Comparison of ENCODE assay signal across 9 cellular contexts in the genomic region with DNA sequence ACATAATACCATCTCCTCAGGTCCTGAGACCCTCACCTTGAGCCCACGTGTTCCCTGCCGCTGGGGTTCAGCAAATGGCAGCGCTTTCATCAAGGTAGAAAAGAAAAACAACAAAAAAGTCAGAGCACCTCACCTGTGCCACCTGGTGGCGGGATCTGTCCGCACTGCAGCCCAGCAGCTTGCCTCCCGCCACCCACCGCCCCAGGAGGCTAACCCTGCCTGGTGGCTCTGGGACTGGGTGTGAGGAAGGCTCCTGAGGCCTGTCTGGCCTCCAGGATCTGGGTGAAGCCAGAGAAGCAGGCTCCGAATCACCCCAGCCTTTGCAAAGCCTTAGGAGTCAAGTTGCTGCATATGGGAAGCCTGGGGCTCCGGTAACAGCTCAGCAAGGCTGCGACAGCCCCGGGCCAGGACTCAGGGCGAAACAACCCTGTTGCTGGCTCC.
DNase-seq lines count a peak whose midpoint lies in the region; ATAC-seq, FAIRE-seq and TF ChIP-seq lines count a peak whose summit lies in the region.
"Had no signal": no experiment of that assay in that cellular context is flagged by ENCODE, and none has a peak within 500 bp of the region (broad histone marks: within the 10 kb centered on the region; RNA-seq: fewer than 3 reads in every experiment).

No MANE protein-coding gene starts in this region.

- 9% methylated on average over 12 of the region's 12 CpGs for WGBS in K562 (ENCODE audit: insufficient coverage, low coverage, missing lambda C conversion rate)

- H3K9me1 ChIP-seq in K562 (ENCODE audit: control insufficient read depth, insufficient read depth, low read length), result peaks cover 2% of the 10 kb centered on the region

- POLR2A ChIA-PET in K562 (lab: Yijun Ruan, JAX), result interaction anchor here (0.5 to 1.1 kb wide), 2 partner anchors 8 to 74 kb away, joined by 3 to 5 read pairs; no protein-coding TSS in a partner anchor

- H3K9me2 ChIP-seq in neural cell (ENCODE audit: insufficient read depth, low read length), result no peaks in the 10 kb centered on the region

- no peaks in the 10 kb centered on the region for H3F3A ChIP-seq in neural cell (ENCODE audit: insufficient read depth, low read length, poor library complexity, severe bottlenecking)

- H3K4me3 ChIP-seq in K562 (no peak overlapping the region), neural cell (ENCODE audit: low read length) (no peak overlapping the region)

- no peak for TF ChIP-seq EP300 in K562 (IDR thresholded peaks at IDR 0.05; ENCODE audit: low read length)
- no peak for TF ChIP-seq EP300 in neural cell (conservative IDR thresholded peaks at IDR 0.05; ENCODE audit: poor library complexity, severe bottlenecking)

- H3K4me1 ChIP-seq in K562 (replicated peaks in 1 of 2; ENCODE audit: control insufficient read depth in 2 of 2, insufficient read depth in 2 of 2, low read length in 2 of 2), result peaks cover 0 to 3% of the 10 kb centered on the region in 2 experiments; a peak in 1 of 5 replicates

- H2AFZ ChIP-seq in K562 (ENCODE audit: low read depth, low read length) (no peak overlapping the region), neural cell (ENCODE audit: low read depth, low read length) (no peak overlapping the region)

- CTCF ChIA-PET in K562 (lab: Yijun Ruan, JAX; ENCODE audit: low intra/inter-chr PET ratio), result no interaction called here

- H3K9me3 ChIP-seq in K562 (replicated peaks; ENCODE audit: control insufficient read depth, insufficient read depth, low read depth, low read length), result no peaks in the 10 kb centered on the region; the same call in none of the 2 replicates
- H3K9me3 ChIP-seq in neural cell (ENCODE audit: low read length), result peaks cover 10% of the 10 kb centered on the region

- TF ChIP-seq CTCF in K562 (IDR thresholded peaks at IDR 0.05 in 2 of 3, conservative IDR thresholded peaks at IDR 0.05 in 1 of 3; ENCODE audit: insufficient read depth in 2 of 3, low read depth in 1 of 3, low read length in 3 of 3) (peak; percentile 62 to 68 (median 66)), neural cell (IDR thresholded peaks at IDR 0.05; ENCODE audit: poor library complexity, severe bottlenecking) (peak; percentile 57)

- H3K27ac ChIP-seq in K562 (ENCODE audit: extremely low read depth, low read depth, low read length), result no peak overlapping the region
- H3K27ac ChIP-seq in neural cell (ENCODE audit: low read length), result no peak overlapping the region

- DNase-seq in NCI-H2171 treated with DMSO at 0.1 percent for 48 hours (lab: John Stamatoyannopoulos, UW), result peak; percentile 15
- DNase-seq in NCI-H2171 (lab: John Stamatoyannopoulos, UW), result no peak
- peak; percentile 65 for DNase-seq in HT-29 (ENCODE audit: low spot score)
- DNase-seq in K562 (ENCODE audit: extremely low read depth in 1 of 4, low spot score in 3 of 4), result peak; percentile 44 to 63 (median 60)
- DNase-seq in NCI-H2107 treated with DMSO at 0.1 percent for 48 hours (lab: John Stamatoyannopoulos, UW; ENCODE audit: unreplicated experiment), result no peak
- DNase-seq in NCI-H1048 (lab: John Stamatoyannopoulos, UW), result no peak
- DNase-seq: CD4-positive, CD25-positive, alpha-beta regulatory T cell had no signal

- peak in 1 of 2 experiments; percentile 51; a peak in 3 of 4 replicates for TF ChIP-seq RAD21 in K562 (CRISPR knock-in tag; conservative IDR thresholded peaks at IDR 0.05 in 1 of 2, IDR thresholded peaks at IDR 0.05 in 1 of 2)
- TF ChIP-seq RAD21 in neural cell (conservative IDR thresholded peaks at IDR 0.05), result peak; percentile 56

- TF ChIP-seq POLR2A in K562 (conservative IDR thresholded peaks at IDR 0.05), result no peak

- H4K20me1 ChIP-seq in K562 (replicated peaks; ENCODE audit: control insufficient read depth, insufficient read depth, low read length) (no peaks in the 10 kb centered on the region), neural cell (ENCODE audit: insufficient read depth) (no peaks in the 10 kb centered on the region)

- H3K27me3 ChIP-seq in K562 (ENCODE audit: control insufficient read depth in 2 of 2, insufficient read depth in 2 of 2, low read length in 2 of 2) (peaks cover 2 to 31% of the 10 kb centered on the region in 2 experiments; a peak in 2 of 5 replicates), neural cell (ENCODE audit: insufficient read depth, low read depth, low read length) (no peaks in the 10 kb centered on the region)

- no peaks in the 10 kb centered on the region for H3K36me3 ChIP-seq in K562 (ENCODE audit: control insufficient read depth, insufficient read depth, low read length)
- no peaks in the 10 kb centered on the region for H3K36me3 ChIP-seq in neural cell (ENCODE audit: insufficient read depth, low read length)

- no peak for FAIRE-seq in K562 (lab: Jason Lieb, UNC)

- peak; percentile 92 for ATAC-seq in K562
- no peak for ATAC-seq in GM19351 (IDR thresholded peaks at IDR 0.05; ENCODE audit: unreplicated experiment)

- in situ Hi-C loops in K562 (cut with MboI), result no loop called here

- H3K9ac ChIP-seq in K562 (ENCODE audit: insufficient read depth in 1 of 2, low read depth in 2 of 2, low read length in 2 of 2), result no peak overlapping the region
- H3K9ac ChIP-seq in neural cell (ENCODE audit: low read length), result no peak overlapping the region

- intact Hi-C loops in K562 (cut with micrococcal nuclease), result no loop called here

- BruUV-seq in K562 (replicated peaks; lab: Mats Ljungman, UMichigan), result no TSS peak

- no peak overlapping the region for H3K4me2 ChIP-seq in K562 (ENCODE audit: insufficient read depth, low read length)
- no peak overlapping the region for H3K4me2 ChIP-seq in neural cell (ENCODE audit: low read length)

- H3K79me2 ChIP-seq in K562 (ENCODE audit: control insufficient read depth, insufficient read depth, low read length) (no peaks in the 10 kb centered on the region), neural cell (replicated peaks; ENCODE audit: insufficient read depth, low read length) (no peaks in the 10 kb centered on the region)

TF ChIP-seq in K562, 482 proteins besides CTCF, POLR2A, EP300 and RAD21:
- TF ChIP-seq SMC3 (conservative IDR thresholded peaks at IDR 0.05; ENCODE audit: insufficient read depth, low read depth, low read length), result peak; percentile 55
- TF ChIP-seq, protein P1, sequence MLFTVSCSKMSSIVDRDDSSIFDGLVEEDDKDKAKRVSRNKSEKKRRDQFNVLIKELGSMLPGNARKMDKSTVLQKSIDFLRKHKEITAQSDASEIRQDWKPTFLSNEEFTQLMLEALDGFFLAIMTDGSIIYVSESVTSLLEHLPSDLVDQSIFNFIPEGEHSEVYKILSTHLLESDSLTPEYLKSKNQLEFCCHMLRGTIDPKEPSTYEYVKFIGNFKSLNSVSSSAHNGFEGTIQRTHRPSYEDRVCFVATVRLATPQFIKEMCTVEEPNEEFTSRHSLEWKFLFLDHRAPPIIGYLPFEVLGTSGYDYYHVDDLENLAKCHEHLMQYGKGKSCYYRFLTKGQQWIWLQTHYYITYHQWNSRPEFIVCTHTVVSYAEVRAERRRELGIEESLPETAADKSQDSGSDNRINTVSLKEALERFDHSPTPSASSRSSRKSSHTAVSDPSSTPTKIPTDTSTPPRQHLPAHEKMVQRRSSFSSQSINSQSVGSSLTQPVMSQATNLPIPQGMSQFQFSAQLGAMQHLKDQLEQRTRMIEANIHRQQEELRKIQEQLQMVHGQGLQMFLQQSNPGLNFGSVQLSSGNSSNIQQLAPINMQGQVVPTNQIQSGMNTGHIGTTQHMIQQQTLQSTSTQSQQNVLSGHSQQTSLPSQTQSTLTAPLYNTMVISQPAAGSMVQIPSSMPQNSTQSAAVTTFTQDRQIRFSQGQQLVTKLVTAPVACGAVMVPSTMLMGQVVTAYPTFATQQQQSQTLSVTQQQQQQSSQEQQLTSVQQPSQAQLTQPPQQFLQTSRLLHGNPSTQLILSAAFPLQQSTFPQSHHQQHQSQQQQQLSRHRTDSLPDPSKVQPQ (CRISPR knock-in tag; IDR thresholded peaks at IDR 0.05; ENCODE audit: borderline replicate concordance), result no peak

TF ChIP-seq in neural cell, 6 proteins besides CTCF, POLR2A, EP300 and RAD21:
- TF ChIP-seq POLR2AphosphoS5 (IDR thresholded peaks at IDR 0.05) (no peak), SMC3 (conservative IDR thresholded peaks at IDR 0.05; ENCODE audit: poor library complexity) (peak; percentile 71), MXI1 (conservative IDR thresholded peaks at IDR 0.05; ENCODE audit: poor library complexity, severe bottlenecking) (no peak), EZH2 (IDR thresholded peaks at IDR 0.05; ENCODE audit: borderline replicate concordance, insufficient read depth, low read length, poor library complexity, severe bottlenecking) (no peak), REST (IDR thresholded peaks at IDR 0.05; ENCODE audit: borderline replicate concordance) (no peak), TAF1 (IDR thresholded peaks at IDR 0.05; ENCODE audit: low read depth) (no peak)

Comparison
In these comparisons a context has a peak if more than half of its experiments do, and no peak if none do; other contexts are left out.
1. DNase-seq: peak in NCI-H2171 treated with DMSO at 0.1 percent for 48 hours (single experiment), HT-29 (single experiment) and K562 (4 of 4); none in NCI-H2171 (single experiment), NCI-H2107 treated with DMSO at 0.1 percent for 48 hours (single experiment) and NCI-H1048 (single experiment).